8 cellular contexts compared by ENCODE assay signal in genomic region chr6:158939255-158940170, GRCh38.
DNase-seq lines count a peak whose midpoint lies in the region; ATAC-seq and TF ChIP-seq lines count a peak whose summit lies in the region.

No MANE protein-coding gene starts in this region.

- no peak overlapping the region for H3K27ac ChIP-seq in breast epithelium
- H3K27ac ChIP-seq in mammary epithelial cell (ENCODE audit: insufficient read depth, low read depth, low read length), result no peak overlapping the region
- H3K27ac ChIP-seq in left lung, result no peak overlapping the region

- BruUV-seq in mammary epithelial cell (replicated peaks; lab: Mats Ljungman, UMichigan), result no TSS peak

- peaks cover 7% of the 10 kb centered on the region for H3K4me1 Mint-ChIP-seq in activated naive CD8-positive, alpha-beta T cell treated with anti-CD3 and anti-CD28 coated beads for 36 hours
- peaks cover 8% of the 10 kb centered on the region for H3K4me1 Mint-ChIP-seq in type B pancreatic cell (ENCODE audit: unreplicated experiment)

- in situ Hi-C loops in mammary epithelial cell (cut with MboI; ENCODE audit: low sequenced_read_pairs in 2 of 2), result no loop called here

- intact Hi-C loops in breast epithelium (cut with DNase I; ENCODE audit: low total_unique reads), result no loop called here
- intact Hi-C loops in mammary epithelial cell (cut with micrococcal nuclease), result no loop called here
- intact Hi-C loops in left lung (cut with DNase I), result no loop called here

- no peaks in the 10 kb centered on the region for H3K79me2 ChIP-seq in mammary epithelial cell (ENCODE audit: insufficient read depth, low read length)

- H3K36me3 Mint-ChIP-seq in activated naive CD8-positive, alpha-beta T cell treated with anti-CD3 and anti-CD28 coated beads for 36 hours, result peaks cover 1% of the 10 kb centered on the region
- peaks cover 1% of the 10 kb centered on the region for H3K36me3 Mint-ChIP-seq in type B pancreatic cell

- peaks cover 9% of the 10 kb centered on the region for H3K9me3 Mint-ChIP-seq in activated naive CD8-positive, alpha-beta T cell treated with anti-CD3 and anti-CD28 coated beads for 36 hours
- peaks cover 5% of the 10 kb centered on the region for H3K9me3 Mint-ChIP-seq in type B pancreatic cell

- H3K4me3 ChIP-seq in breast epithelium (peak overlapping the region in 2 of 3 donors; percentile 10 to 40), mammary epithelial cell (replicated peaks in 1 of 3; ENCODE audit: insufficient read depth in 1 of 3, low read depth in 2 of 3, low read length in 3 of 3) (no peak overlapping the region), left lung (peak overlapping the region; percentile 6 to 21)

- H3K9me3 ChIP-seq in breast epithelium (peaks cover 0 to 7% of the 10 kb centered on the region in 2 donors), mammary epithelial cell (replicated peaks; ENCODE audit: insufficient read depth, low read length) (no peaks in the 10 kb centered on the region), left lung (no peaks in the 10 kb centered on the region)

- no peak for TF ChIP-seq POLR2A in breast epithelium (IDR thresholded peaks at IDR 0.05)

- H2AFZ ChIP-seq in mammary epithelial cell (ENCODE audit: low read depth, low read length), result no peak overlapping the region

- dilution Hi-C loops in mammary epithelial cell (cut with HindIII; ENCODE audit: low sequenced_read_pairs), result no loop called here

- no peak overlapping the region for H3K4me2 ChIP-seq in mammary epithelial cell (ENCODE audit: insufficient read depth, low read depth, low read length)

- H3K27ac Mint-ChIP-seq in activated naive CD8-positive, alpha-beta T cell treated with anti-CD3 and anti-CD28 coated beads for 36 hours, result no peak overlapping the region
- H3K27ac Mint-ChIP-seq in type B pancreatic cell, result peak overlapping the region; percentile 51

- H3K9ac ChIP-seq in mammary epithelial cell (ENCODE audit: insufficient read depth, low read length), result no peak overlapping the region

- TF ChIP-seq CTCF in breast epithelium (IDR thresholded peaks at IDR 0.05) (no peak), mammary epithelial cell (conservative IDR thresholded peaks at IDR 0.05 in 1 of 2, IDR thresholded peaks at IDR 0.05 in 1 of 2; ENCODE audit: extremely low read depth in 1 of 2, insufficient read depth in 1 of 2, low read depth in 1 of 2, low read length in 2 of 2) (no peak), left lung (IDR thresholded peaks at IDR 0.05) (no peak), type B pancreatic cell (conservative IDR thresholded peaks at IDR 0.05) (no peak)

- H3K27me3 ChIP-seq in breast epithelium (no peaks in the 10 kb centered on the region), mammary epithelial cell (ENCODE audit: insufficient read depth, low read length) (no peaks in the 10 kb centered on the region), left lung (peaks cover 0 to 13% of the 10 kb centered on the region in 2 donors)

- H3K27me3 Mint-ChIP-seq in activated naive CD8-positive, alpha-beta T cell treated with anti-CD3 and anti-CD28 coated beads for 36 hours, result peaks cover 9% of the 10 kb centered on the region
- no peaks in the 10 kb centered on the region for H3K27me3 Mint-ChIP-seq in type B pancreatic cell

- H3K4me1 ChIP-seq in breast epithelium (no peaks in the 10 kb centered on the region), mammary epithelial cell (ENCODE audit: insufficient read depth, low read length) (no peaks in the 10 kb centered on the region), left lung (peaks cover 0 to 8% of the 10 kb centered on the region in 2 donors)

- no peaks in the 10 kb centered on the region for H4K20me1 ChIP-seq in mammary epithelial cell (ENCODE audit: insufficient read depth, low read length)

- DNase-seq in breast epithelium (ENCODE audit: low spot score in 2 of 2) (no peak), mammary epithelial cell (no peak), left lung (no peak), type B pancreatic cell (ENCODE audit: extremely low spot score, unreplicated experiment) (no peak)
- DNase-seq in activated naive CD8-positive, alpha-beta T cell treated with anti-CD3 and anti-CD28 coated beads for 36 hours, result peak; percentile 11

- H3K36me3 ChIP-seq in breast epithelium (no peaks in the 10 kb centered on the region), mammary epithelial cell (ENCODE audit: insufficient read depth, low read length) (no peaks in the 10 kb centered on the region), left lung (no peaks in the 10 kb centered on the region)

- WGBS in mammary epithelial cell (ENCODE audit: low coverage, missing lambda C conversion rate), result 80% methylated on average over 27 of the region's 37 CpGs

- CTCF ChIA-PET in mammary epithelial cell (lab: Charles Lee; ENCODE audit: low non-redundant PET), result no interaction called here

- H3K4me3 Mint-ChIP-seq in activated naive CD8-positive, alpha-beta T cell treated with anti-CD3 and anti-CD28 coated beads for 36 hours, result peak overlapping the region; percentile 62
- peak overlapping the region; percentile 71 for H3K4me3 Mint-ChIP-seq in type B pancreatic cell

- peak; percentile 83 for ATAC-seq in left lung
- no peak for ATAC-seq in GM21381 (IDR thresholded peaks at IDR 0.05; ENCODE audit: unreplicated experiment)
- ATAC-seq in HG03135 (IDR thresholded peaks at IDR 0.05; ENCODE audit: unreplicated experiment), result no peak
- no peak for ATAC-seq in GM21619 (IDR thresholded peaks at IDR 0.05; ENCODE audit: unreplicated experiment)

Comparison
In these comparisons a context has a peak if more than half of its experiments do, and no peak if none do; other contexts are left out.
1. H3K4me3 ChIP-seq: peak in breast epithelium (2 of 3) and left lung (2 of 2); none in mammary epithelial cell (0 of 3).